In genomic region chr5:963673-964531, GRCh38 we compare ENCODE assay signal across 9 cellular contexts. TPM values are rescaled to one million over a fixed set of nuclear protein-coding genes. Genes with fewer than 3 reads are reported as not detected.
A peak's percentile ranks its signal among the peaks of the same experiment; 100 is the strongest.
DNase-seq lines count a peak whose midpoint lies in the region; ATAC-seq, FAIRE-seq and TF ChIP-seq lines count a peak whose summit lies in the region.
"Had no signal": no experiment of that assay in that cellular context is flagged by ENCODE, and none has a peak within 500 bp of the region (broad histone marks: within the 10 kb centered on the region; RNA-seq: fewer than 3 reads in every experiment).

No MANE protein-coding gene starts in this region.

- H2BK15ac ChIP-seq in IMR-90 (ENCODE audit: low read depth, low read length), result peak overlapping the region; percentile 13; the same call in 1 of the 3 replicates

- H4K20me1 ChIP-seq in IMR-90 (ENCODE audit: insufficient read depth, low read length), result 0 out of 2 replicates have a peak, but pooled peaks cover 7% of the 10 kb centered on the region

- H3K4me3 Mint-ChIP-seq in CD14-positive monocyte, result peak overlapping the region in 1 of 2 donors; percentile 24

- dilution Hi-C loops in IMR-90 (cut with HindIII; ENCODE audit: low sequenced_read_pairs, unreplicated experiment), result no loop called here

- H3K4me1 ChIP-seq in IMR-90 (ENCODE audit: control insufficient read depth, insufficient read depth, low read length), result peaks cover 21% of the 10 kb centered on the region; the same call in 1 of the 2 replicates

- H3K9me3 ChIP-seq in IMR-90 (ENCODE audit: control insufficient read depth, insufficient read depth, low read length), result peaks cover 3% of the 10 kb centered on the region; the same call in 1 of the 2 replicates

- in situ Hi-C loops in IMR-90 (cut with MboI; ENCODE audit: low sequenced_read_pairs), result loop anchor here (25.0 kb wide), 1 partner anchor 823 kb away; the partner anchor contains the start of gene MRPL36

- peak overlapping the region; percentile 68; the same call in 1 of the 2 replicates for H2BK20ac ChIP-seq in IMR-90 (ENCODE audit: low read depth, low read length)

- H3K4me1 Mint-ChIP-seq in CD14-positive monocyte, result peaks cover 3% of the 10 kb centered on the region

- no peak overlapping the region; the same call in 1 of the 2 replicates for H3K56ac ChIP-seq in IMR-90 (ENCODE audit: extremely low read depth, insufficient read depth, low read length)

- H3K36me3 Mint-ChIP-seq in CD14-positive monocyte, result no peaks in the 10 kb centered on the region

- H3K4me3 ChIP-seq in IMR-90 (ENCODE audit: insufficient read depth, low read depth, low read length), result no peak overlapping the region

- H3K27me3 Mint-ChIP-seq in CD14-positive monocyte (ENCODE audit: low read depth in 3 of 3), result peaks cover 11 to 26% (median 15%) of the 10 kb centered on the region in 3 donors

- peak overlapping the region; percentile 45; the same call in 1 of the 2 replicates for H3K23ac ChIP-seq in IMR-90 (ENCODE audit: low read depth, low read length)

- 37% methylated on average over 3 of the region's 31 CpGs; no CpG with 5 or more reads in 1 of the 2 experiments for WGBS in IMR-90 (ENCODE audit: extremely low coverage in 2 of 2, insufficient read length in 1 of 2), 2 experiments

- peak overlapping the region; percentile 57; the same call in 1 of the 2 replicates for H3K27ac ChIP-seq in IMR-90 (ENCODE audit: insufficient read depth, low read length)

- peak overlapping the region; percentile 33 for H3K4ac ChIP-seq in IMR-90 (ENCODE audit: low read depth, low read length)

- no peak for TF ChIP-seq POLR2A in IMR-90 (IDR thresholded peaks at IDR 0.05; ENCODE audit: low read depth, low read length)

- peak overlapping the region in 1 of 2 experiments; percentile 47; a peak in 1 of 4 replicates for H4K8ac ChIP-seq in IMR-90 (ENCODE audit: low read depth in 2 of 2, low read length in 2 of 2)

- H2BK120ac ChIP-seq in IMR-90 (ENCODE audit: low read depth, low read length), result peak overlapping the region; percentile 83

- H3K18ac ChIP-seq in IMR-90 (ENCODE audit: low read depth, low read length), result peak overlapping the region; percentile 18; the same call in 1 of the 2 replicates

- no peak overlapping the region; the same call in 1 of the 2 replicates for H3K9ac ChIP-seq in IMR-90 (ENCODE audit: low read depth, low read length)

- ATAC-seq in GM19468 (IDR thresholded peaks at IDR 0.05; ENCODE audit: extremely low read depth, unreplicated experiment) (peak; percentile 54), IMR-90 (ENCODE audit: low read depth) (peak; percentile 84), HG03045 (IDR thresholded peaks at IDR 0.05; ENCODE audit: unreplicated experiment) (no peak)

- peak overlapping the region; percentile 58 for H2AK5ac ChIP-seq in IMR-90 (ENCODE audit: low read depth, low read length)

- CTCF ChIA-PET in IMR-90 (lab: Yijun Ruan, JAX), result no interaction called here

- H3K14ac ChIP-seq in IMR-90 (replicated peaks; ENCODE audit: low read depth, low read length), result peak overlapping the region; percentile 63

- peak overlapping the region in 1 of 7 donors; percentile 10 for H3K27ac Mint-ChIP-seq in CD14-positive monocyte

- peaks cover 59% of the 10 kb centered on the region for H3K27me3 ChIP-seq in IMR-90 (ENCODE audit: control insufficient read depth, insufficient read depth, low read length)

- peaks cover 3% of the 10 kb centered on the region; the same call in 1 of the 2 replicates for H3K9me1 ChIP-seq in IMR-90 (ENCODE audit: insufficient read depth, low read length)

- H4K91ac ChIP-seq in IMR-90 (ENCODE audit: insufficient read depth, low read depth, low read length), result peak overlapping the region; percentile 78

- intact Hi-C loops in IMR-90 (cut with micrococcal nuclease) (no loop called here), CD14-positive monocyte (cut with micrococcal nuclease) (no loop called here)

- no TSS peak for BruUV-seq in IMR-90 (replicated peaks; lab: Mats Ljungman, UMichigan)

- H2AFZ ChIP-seq in IMR-90 (replicated peaks; ENCODE audit: low read length, poor library complexity), result peak overlapping the region; percentile 74

- H3K36me3 ChIP-seq in IMR-90 (ENCODE audit: control insufficient read depth, insufficient read depth, low read length), result no peaks in the 10 kb centered on the region

- POLR2A ChIA-PET in IMR-90 (lab: Charles Lee; ENCODE audit: unreplicated experiment), result no interaction called here

- no peak overlapping the region for H2AK9ac ChIP-seq in IMR-90 (replicated peaks; ENCODE audit: low read depth, low read length, poor library complexity)

- no peak overlapping the region; the same call in 1 of the 2 replicates for H4K5ac ChIP-seq in IMR-90 (ENCODE audit: low read depth, low read length)

- TF ChIP-seq CTCF in IMR-90 (conservative IDR thresholded peaks at IDR 0.05; ENCODE audit: low read depth, low read length) (no peak), D721Med (IDR thresholded peaks at IDR 0.05; ENCODE audit: insufficient read depth, missing control alignments) (no peak), CD14-positive monocyte (IDR thresholded peaks at IDR 0.05) (no peak)

- no peaks in the 10 kb centered on the region for H3K9me3 Mint-ChIP-seq in CD14-positive monocyte

- no peak for FAIRE-seq in D721Med (lab: Jason Lieb, UNC)
- FAIRE-seq: colon had no signal

- no peak overlapping the region for H2BK5ac ChIP-seq in IMR-90 (ENCODE audit: low read depth, low read length, poor library complexity, severe bottlenecking)

- DNase-seq in AML-193 (lab: John Stamatoyannopoulos, UW) (peak; percentile 74 to 76), IMR-90 (peak; percentile 88), left kidney (ENCODE audit: low read depth, low spot score) (peak; percentile 80), D721Med (ENCODE audit: insufficient read length, low spot score) (no peak), CD14-positive monocyte (ENCODE audit: low spot score) (no peak)
- peak; percentile 66 to 71 for DNase-seq in activated T-cell treated with anti-CD3 and anti-CD28 coated beads, Interleukin-2, amount 50 U/mL, for 48 hours

- no peaks in the 10 kb centered on the region for H3K79me1 ChIP-seq in IMR-90 (ENCODE audit: low read depth in 1 of 2, low read length in 2 of 2)

- TF ChIP-seq RAD21 in IMR-90 (IDR thresholded peaks at IDR 0.05; ENCODE audit: low read length), result no peak

- H3K4me2 ChIP-seq in IMR-90 (ENCODE audit: low read depth, low read length), result peak overlapping the region; percentile 7; the same call in 1 of the 2 replicates

TF ChIP-seq in IMR-90, 13 proteins besides CTCF, POLR2A, EP300 and RAD21:
- TF ChIP-seq USF2 (IDR thresholded peaks at IDR 0.05; ENCODE audit: low read depth, low read length) (no peak), MAFK (IDR thresholded peaks at IDR 0.05; ENCODE audit: low read depth, low read length) (no peak), SMC3 (IDR thresholded peaks at IDR 0.05; ENCODE audit: low read depth, low read length) (no peak), NFE2L2 (IDR thresholded peaks at IDR 0.05; ENCODE audit: low read depth, low read length) (no peak), RFX5 (IDR thresholded peaks at IDR 0.05; ENCODE audit: low read depth, low read length) (no peak), MXI1 (IDR thresholded peaks at IDR 0.05; ENCODE audit: borderline replicate concordance, low read depth, low read length) (no peak), CHD1 (IDR thresholded peaks at IDR 0.05; ENCODE audit: low read depth, low read length) (no peak), FOS (IDR thresholded peaks at IDR 0.05; ENCODE audit: low read depth, low read length) (no peak)
- TF ChIP-seq, protein P1, sequence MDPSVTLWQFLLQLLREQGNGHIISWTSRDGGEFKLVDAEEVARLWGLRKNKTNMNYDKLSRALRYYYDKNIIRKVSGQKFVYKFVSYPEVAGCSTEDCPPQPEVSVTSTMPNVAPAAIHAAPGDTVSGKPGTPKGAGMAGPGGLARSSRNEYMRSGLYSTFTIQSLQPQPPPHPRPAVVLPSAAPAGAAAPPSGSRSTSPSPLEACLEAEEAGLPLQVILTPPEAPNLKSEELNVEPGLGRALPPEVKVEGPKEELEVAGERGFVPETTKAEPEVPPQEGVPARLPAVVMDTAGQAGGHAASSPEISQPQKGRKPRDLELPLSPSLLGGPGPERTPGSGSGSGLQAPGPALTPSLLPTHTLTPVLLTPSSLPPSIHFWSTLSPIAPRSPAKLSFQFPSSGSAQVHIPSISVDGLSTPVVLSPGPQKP (IDR thresholded peaks at IDR 0.05; ENCODE audit: borderline replicate concordance, low read depth, low read length), result no peak

RNA-seq across cellular contexts. Expression of gene NKD2, which starts 44.7 kb away (rescaled TPM):
- total RNA-seq in IMR-90 (2012; rRNA removed), result not detected in 2 replicates
- not detected in 2 replicates for polyA plus RNA-seq in IMR-90 (2012; rRNA removed)
- not detected in 2 replicates for polyA plus RNA-seq in IMR-90 (2012; cell fraction: cytosol; rRNA removed)
- polyA plus RNA-seq in IMR-90 (2012; cell fraction: nucleus; rRNA removed; ENCODE audit: low replicate concordance), result not detected in 2 replicates
- polyA plus RNA-seq in CD14-positive monocyte, result not detected

Comparison
In these comparisons a context has a peak if more than half of its experiments do, and no peak if none do; other contexts are left out.
1. DNase-seq: peak in AML-193 (2 of 2), IMR-90 (single experiment), activated T-cell treated with anti-CD3 and anti-CD28 coated beads, Interleukin-2, amount 50 U/mL, for 48 hours (2 of 2) and left kidney (single experiment); none in D721Med (single experiment) and CD14-positive monocyte (single experiment).